24 cellular contexts compared by ENCODE assay signal in genomic region chr11:69201764-69202370, GRCh38. TPM values are rescaled to one million over a fixed set of nuclear protein-coding genes. Genes with fewer than 3 reads are reported as not detected.
DNase-seq lines count a peak whose midpoint lies in the region; ATAC-seq and TF ChIP-seq lines count a peak whose summit lies in the region.
"Had no signal": no experiment of that assay in that cellular context is flagged by ENCODE, and none has a peak within 500 bp of the region (broad histone marks: within the 10 kb centered on the region; RNA-seq: fewer than 3 reads in every experiment).

No MANE protein-coding gene starts in this region.

- POLR2A ChIA-PET in WTC11 (lab: Charles Lee), result no interaction called here

- no peak overlapping the region for H3K4me3 Mint-ChIP-seq in activated T-cell treated with anti-CD3 and anti-CD28 coated beads, Interleukin-2, amount 50 U/mL, for 24 hours
- H3K4me3 Mint-ChIP-seq in activated T-cell treated with anti-CD3 and anti-CD28 coated beads, Interleukin-2, amount 50 U/mL, for 72 hours, result no peak overlapping the region
- H3K4me3 Mint-ChIP-seq in WTC11 (no peak overlapping the region), nephron progenitor cell (no peak overlapping the region)

- no peaks in the 10 kb centered on the region for H3K36me3 Mint-ChIP-seq in activated T-cell treated with anti-CD3 and anti-CD28 coated beads, Interleukin-2, amount 50 U/mL, for 24 hours (ENCODE audit: low read depth)
- no peaks in the 10 kb centered on the region for H3K36me3 Mint-ChIP-seq in activated T-cell treated with anti-CD3 and anti-CD28 coated beads, Interleukin-2, amount 50 U/mL, for 72 hours (ENCODE audit: insufficient read depth in 2 of 2)
- H3K36me3 Mint-ChIP-seq in WTC11, result no peaks in the 10 kb centered on the region
- H3K36me3 Mint-ChIP-seq in nephron progenitor cell (ENCODE audit: low read depth), result no peaks in the 10 kb centered on the region

- no peaks in the 10 kb centered on the region for H3K36me3 ChIP-seq in transverse colon
- H3K36me3 ChIP-seq: BE2C had no signal

- CTCF ChIA-PET in WTC11 (lab: Charles Lee), result interaction anchor here (0.5 to 2.2 kb wide), 2 partner anchors 70 to 662 kb away, joined by 3 to 8 read pairs; no protein-coding TSS in a partner anchor

- H3K9me3 Mint-ChIP-seq in activated T-cell treated with anti-CD3 and anti-CD28 coated beads, Interleukin-2, amount 50 U/mL, for 24 hours, result no peaks in the 10 kb centered on the region
- no peaks in the 10 kb centered on the region for H3K9me3 Mint-ChIP-seq in activated T-cell treated with anti-CD3 and anti-CD28 coated beads, Interleukin-2, amount 50 U/mL, for 72 hours
- peaks cover 6% of the 10 kb centered on the region for H3K9me3 Mint-ChIP-seq in WTC11
- H3K9me3 Mint-ChIP-seq in nephron progenitor cell, result no peaks in the 10 kb centered on the region

- TF ChIP-seq EP300 in transverse colon (IDR thresholded peaks at IDR 0.05; ENCODE audit: low read depth), result no peak

- no peaks in the 10 kb centered on the region for H3K4me1 ChIP-seq in transverse colon

- H3K27me3 Mint-ChIP-seq in activated T-cell treated with anti-CD3 and anti-CD28 coated beads, Interleukin-2, amount 50 U/mL, for 24 hours, result peaks cover 8% of the 10 kb centered on the region
- H3K27me3 Mint-ChIP-seq in activated T-cell treated with anti-CD3 and anti-CD28 coated beads, Interleukin-2, amount 50 U/mL, for 72 hours (ENCODE audit: low read depth), result peaks cover 13% of the 10 kb centered on the region
- H3K27me3 Mint-ChIP-seq in WTC11 (ENCODE audit: low read depth) (no peaks in the 10 kb centered on the region; the same call in 1 of the 2 replicates), nephron progenitor cell (ENCODE audit: low read depth, poor library complexity) (peaks cover 18% of the 10 kb centered on the region)

- TF ChIP-seq CTCF in WTC11 (IDR thresholded peaks at IDR 0.05) (no peak), nephron progenitor cell (IDR thresholded peaks at IDR 0.05) (no peak), transverse colon (IDR thresholded peaks at IDR 0.05) (no peak)

- in situ Hi-C loops in transverse colon (cut with MboI; ENCODE audit: low pct_ligation_motif_present in 1 of 4, low pct_unique_long_range_greater_than_20kb in 1 of 4, low sequenced_read_pairs in 3 of 4), result no loop called here

- H3K27me3 ChIP-seq in transverse colon, result no peaks in the 10 kb centered on the region
- H3K27me3 ChIP-seq: BE2C had no signal

- H3K9me3 ChIP-seq in transverse colon, result no peaks in the 10 kb centered on the region
- H3K9me3 ChIP-seq: BE2C had no signal

- H3K27ac ChIP-seq in transverse colon, result no peak overlapping the region

- 89% methylated on average over 6 of the region's 7 CpGs; no CpG with 5 or more reads in 1 of the 2 donors for WGBS in transverse colon (ENCODE audit: low coverage in 1 of 2), 2 donors

- intact Hi-C loops in sciatic nerve (cut with DNase I) (no loop called here), transverse colon (cut with DNase I; ENCODE audit: low total_unique reads) (no loop called here)

- no peak overlapping the region for H3K27ac Mint-ChIP-seq in activated T-cell treated with anti-CD3 and anti-CD28 coated beads, Interleukin-2, amount 50 U/mL, for 24 hours
- no peak overlapping the region for H3K27ac Mint-ChIP-seq in activated T-cell treated with anti-CD3 and anti-CD28 coated beads, Interleukin-2, amount 50 U/mL, for 72 hours
- H3K27ac Mint-ChIP-seq in WTC11 (no peak overlapping the region), nephron progenitor cell (peak overlapping the region; percentile 36)

- peaks cover 6% of the 10 kb centered on the region for H3K4me1 Mint-ChIP-seq in activated T-cell treated with anti-CD3 and anti-CD28 coated beads, Interleukin-2, amount 50 U/mL, for 24 hours (ENCODE audit: low read depth)
- peaks cover 10% of the 10 kb centered on the region for H3K4me1 Mint-ChIP-seq in activated T-cell treated with anti-CD3 and anti-CD28 coated beads, Interleukin-2, amount 50 U/mL, for 72 hours (ENCODE audit: low read depth)
- peaks cover 4% of the 10 kb centered on the region for H3K4me1 Mint-ChIP-seq in WTC11
- H3K4me1 Mint-ChIP-seq in nephron progenitor cell, result peaks cover 66% of the 10 kb centered on the region

- no peak for TF ChIP-seq POLR2A in transverse colon (IDR thresholded peaks at IDR 0.05)

- DNase-seq in activated T-cell treated with anti-CD3 and anti-CD28 coated beads, Interleukin-2, amount 50 U/mL, for 24 hours, result peak; percentile 23
- DNase-seq in activated T-cell treated with anti-CD3 and anti-CD28 coated beads, Interleukin-2, amount 50 U/mL, for 72 hours, result no peak
- peak; percentile 8 for DNase-seq in WTC11 (ENCODE audit: low spot score)
- no peak for DNase-seq in nephron progenitor cell
- peak; percentile 28 for DNase-seq in sciatic nerve (ENCODE audit: low spot score)
- DNase-seq in NCI-H345 (lab: John Stamatoyannopoulos, UW), result no peak
- DNase-seq in transverse colon, result no peak
- DNase-seq: 8988T, ACHN, BE2C, Calu3, DND-41, KBM-7, NCI-H1105 treated with DMSO at 0.1 percent for 48 hours, NCI-H146, NCI-H2029 treated with DMSO at 0.1 percent for 48 hours, NCI-H526 treated with DMSO at 0.1 percent for 48 hours, RPMI8226, SHP77 had no signal

- no peak overlapping the region for H3K4me3 ChIP-seq in transverse colon

- no peak for ATAC-seq in activated T-cell treated with anti-CD3 and anti-CD28 coated beads, Interleukin-2, amount 50 U/mL, for 72 hours (replicated peaks in 1 of 2)
- ATAC-seq in WTC11 (no peak), sciatic nerve (no peak), HG03095 (IDR thresholded peaks at IDR 0.05; ENCODE audit: unreplicated experiment) (no peak)

TF ChIP-seq in WTC11, 78 proteins besides CTCF, POLR2A, EP300 and RAD21:
- TF ChIP-seq, protein P1, sequence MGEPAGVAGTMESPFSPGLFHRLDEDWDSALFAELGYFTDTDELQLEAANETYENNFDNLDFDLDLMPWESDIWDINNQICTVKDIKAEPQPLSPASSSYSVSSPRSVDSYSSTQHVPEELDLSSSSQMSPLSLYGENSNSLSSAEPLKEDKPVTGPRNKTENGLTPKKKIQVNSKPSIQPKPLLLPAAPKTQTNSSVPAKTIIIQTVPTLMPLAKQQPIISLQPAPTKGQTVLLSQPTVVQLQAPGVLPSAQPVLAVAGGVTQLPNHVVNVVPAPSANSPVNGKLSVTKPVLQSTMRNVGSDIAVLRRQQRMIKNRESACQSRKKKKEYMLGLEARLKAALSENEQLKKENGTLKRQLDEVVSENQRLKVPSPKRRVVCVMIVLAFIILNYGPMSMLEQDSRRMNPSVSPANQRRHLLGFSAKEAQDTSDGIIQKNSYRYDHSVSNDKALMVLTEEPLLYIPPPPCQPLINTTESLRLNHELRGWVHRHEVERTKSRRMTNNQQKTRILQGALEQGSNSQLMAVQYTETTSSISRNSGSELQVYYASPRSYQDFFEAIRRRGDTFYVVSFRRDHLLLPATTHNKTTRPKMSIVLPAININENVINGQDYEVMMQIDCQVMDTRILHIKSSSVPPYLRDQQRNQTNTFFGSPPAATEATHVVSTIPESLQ (CRISPR knock-in tag; IDR thresholded peaks at IDR 0.05), result no peak
- TF ChIP-seq JUN (CRISPR knock-in tag; IDR thresholded peaks at IDR 0.05) (no peak), ETV6 (CRISPR knock-in tag; IDR thresholded peaks at IDR 0.05) (no peak), ZNF232 (CRISPR knock-in tag; IDR thresholded peaks at IDR 0.05) (no peak), NR1H2 (CRISPR knock-in tag; IDR thresholded peaks at IDR 0.05) (no peak), ZNF671 (CRISPR knock-in tag; IDR thresholded peaks at IDR 0.05) (no peak), FOXJ3 (CRISPR knock-in tag; IDR thresholded peaks at IDR 0.05; ENCODE audit: borderline replicate concordance) (no peak), CREB1 (CRISPR knock-in tag; IDR thresholded peaks at IDR 0.05) (no peak)
TF ChIP-seq in WTC11: peak in this region for 0.

RNA-seq across cellular contexts. Expression of gene SMIM38, which starts 46.1 kb away (rescaled TPM):
- total RNA-seq in activated T-cell treated with anti-CD3 and anti-CD28 coated beads, Interleukin-2, amount 50 U/mL, for 72 hours, result 1 to 10 TPM; 2.3 to 5.5 TPM
- total RNA-seq in WTC11 (2021) (0.39 to 1.4 TPM (median 0.98 TPM) in 3 replicates), sciatic nerve (2.2 TPM), transverse colon (10 to 100 TPM in 1 of 4 donors, 1 to 10 TPM in 1, not detected in 2; 2.9 to 10.1 TPM)
- total RNA-seq: H4, HT1080, LHCN-M2, MCF 10A had no signal

Comparison
In these comparisons a context has a peak if more than half of its experiments do, and no peak if none do; other contexts are left out.
1. DNase-seq: peak in activated T-cell treated with anti-CD3 and anti-CD28 coated beads, Interleukin-2, amount 50 U/mL, for 24 hours (single experiment), WTC11 (single experiment) and sciatic nerve (single experiment); none in activated T-cell treated with anti-CD3 and anti-CD28 coated beads, Interleukin-2, amount 50 U/mL, for 72 hours (0 of 2), nephron progenitor cell (single experiment), NCI-H345 (single experiment) and transverse colon (single experiment).